ENCODE assay signal across 26 cellular contexts in the genomic region with DNA sequence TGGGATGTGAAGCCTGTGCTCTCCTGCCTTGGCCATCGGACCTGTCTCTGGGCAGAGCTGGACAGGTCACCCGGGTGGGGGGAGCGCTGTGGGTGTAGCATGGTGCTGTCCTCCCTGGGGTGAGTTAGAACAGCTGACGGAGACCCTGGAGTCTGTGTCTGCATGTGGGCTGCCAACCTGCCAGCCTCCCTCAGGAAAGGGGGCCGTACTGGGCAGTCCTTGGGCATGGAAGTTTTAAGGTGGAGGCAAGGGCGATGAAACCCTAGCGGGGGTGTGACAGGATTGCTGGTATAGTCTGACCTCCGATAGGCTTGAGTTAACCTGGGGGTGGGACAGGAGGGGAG. TPM values are rescaled to one million over a fixed set of nuclear protein-coding genes. Genes with fewer than 3 reads are reported as not detected.
DNase-seq lines count a peak whose midpoint lies in the region; ATAC-seq, FAIRE-seq and TF ChIP-seq lines count a peak whose summit lies in the region.
"Had no signal": no experiment of that assay in that cellular context is flagged by ENCODE, and none has a peak within 500 bp of the region (broad histone marks: within the 10 kb centered on the region; RNA-seq: fewer than 3 reads in every experiment).

No MANE protein-coding gene starts in this region.

- FAIRE-seq in kidney (lab: Jason Lieb, UNC), result no peak
- FAIRE-seq: A204.1, keratinocyte had no signal

- TF ChIP-seq POLR2A in gastrocnemius medialis (IDR thresholded peaks at IDR 0.05), result no peak

- TF ChIP-seq CTCF in heart right ventricle (IDR thresholded peaks at IDR 0.05) (no peak), kidney (IDR thresholded peaks at IDR 0.05; ENCODE audit: borderline replicate concordance, extremely low read depth, insufficient read depth) (no peak), gastrocnemius medialis (IDR thresholded peaks at IDR 0.05 in 4 of 5, conservative IDR thresholded peaks at IDR 0.05 in 1 of 5) (no peak), dorsolateral prefrontal cortex (IDR thresholded peaks at IDR 0.05 in 54 of 56, conservative IDR thresholded peaks at IDR 0.05 in 2 of 56; ENCODE audit: low read depth in 1 of 56, partially characterized antibody in 56 of 56) (no peak)

- H3K4me3 ChIP-seq in heart right ventricle (peak overlapping the region; percentile 55 to 78 (median 64)), kidney (ENCODE audit: low read length in 2 of 2) (peak overlapping the region; percentile 38 to 48), gastrocnemius medialis (peak overlapping the region; percentile 39 to 54 (median 44)), urinary bladder (ENCODE audit: low read depth, low read length) (peak overlapping the region; percentile 2), dorsolateral prefrontal cortex (peak overlapping the region in 27 of 59 donors; percentile 9 to 59 (median 41))
- H3K4me3 ChIP-seq: ovary had no signal

- no peak overlapping the region for H3K9ac ChIP-seq in kidney (ENCODE audit: low read length in 2 of 2)
- H3K9ac ChIP-seq: KMS-11 had no signal

- peak overlapping the region; percentile 74 to 93 (median 84) for H3K27ac ChIP-seq in heart right ventricle
- H3K27ac ChIP-seq in kidney (ENCODE audit: low read depth in 2 of 2, low read length in 2 of 2), result no peak overlapping the region
- H3K27ac ChIP-seq in gastrocnemius medialis, result peak overlapping the region in 3 of 4 donors; percentile 16 to 50 (median 41)
- no peak overlapping the region for H3K27ac ChIP-seq in urinary bladder (ENCODE audit: low read depth)
- no peak overlapping the region for H3K27ac ChIP-seq in dorsolateral prefrontal cortex
- H3K27ac ChIP-seq: ascending aorta, KMS-11, ovary, thyroid gland had no signal

- intact Hi-C loops in heart right ventricle (cut with DNase I) (no loop called here), Right ventricle myocardium superior (cut with DNase I) (loop anchor here (10.0 kb wide), 1 partner anchor 68 kb away; no protein-coding TSS in a partner anchor), kidney (cut with DNase I) (no loop called here), gastrocnemius medialis (cut with DNase I; ENCODE audit: low total_unique reads) (no loop called here), dorsolateral prefrontal cortex (cut with DNase I) (loop anchor here in 1 of 2 donors (10.0 kb wide), 1 partner anchor 362 kb away; no protein-coding TSS in a partner anchor)

- in situ Hi-C loops in gastrocnemius medialis (cut with MboI; ENCODE audit: low sequenced_read_pairs in 4 of 4), result no loop called here

- H3K36me3 ChIP-seq in heart right ventricle, result peaks cover 0 to 26% (median 5%) of the 10 kb centered on the region in 9 donors
- H3K36me3 ChIP-seq in kidney (ENCODE audit: control insufficient read depth in 1 of 2, insufficient read depth in 2 of 2, low read length in 2 of 2), result no peaks in the 10 kb centered on the region
- H3K36me3 ChIP-seq in gastrocnemius medialis, result no peaks in the 10 kb centered on the region
- no peaks in the 10 kb centered on the region for H3K36me3 ChIP-seq in urinary bladder (ENCODE audit: insufficient read depth)
- H3K36me3 ChIP-seq: ascending aorta, gastroesophageal sphincter, ovary had no signal

- ATAC-seq in heart right ventricle, result no peak
- ATAC-seq in Right ventricle myocardium superior (ENCODE audit: poor library complexity), result no peak
- no peak for ATAC-seq in gastrocnemius medialis
- no peak for ATAC-seq in GM18519 (IDR thresholded peaks at IDR 0.05; ENCODE audit: low FRiP score, unreplicated experiment)
- ATAC-seq: esophagus mucosa, gastroesophageal sphincter, sciatic nerve had no signal

- H3K9me3 ChIP-seq in heart right ventricle, result no peaks in the 10 kb centered on the region
- no peaks in the 10 kb centered on the region for H3K9me3 ChIP-seq in kidney (ENCODE audit: control insufficient read depth in 1 of 2, low read length in 2 of 2)
- no peaks in the 10 kb centered on the region for H3K9me3 ChIP-seq in gastrocnemius medialis
- H3K9me3 ChIP-seq: ascending aorta, gastroesophageal sphincter, ovary, thyroid gland had no signal

- peaks cover 9 to 90% (median 56%) of the 10 kb centered on the region in 7 donors for H3K27me3 ChIP-seq in heart right ventricle
- H3K27me3 ChIP-seq in gastrocnemius medialis, result peaks cover 37 to 55% (median 48%) of the 10 kb centered on the region in 3 donors
- peaks cover 0 to 94% (median 67%) of the 10 kb centered on the region in 45 donors for H3K27me3 ChIP-seq in dorsolateral prefrontal cortex

- DNase-seq in heart right ventricle (no peak), Right ventricle myocardium superior (no peak), kidney (no peak), gastrocnemius medialis (no peak), dorsolateral prefrontal cortex (no peak), SK-N-DZ (ENCODE audit: low spot score) (no peak)
- DNase-seq: activated naive CD4-positive, alpha-beta T cell treated with anti-CD3 and anti-CD28 coated beads, Interleukin-2, amount 10 ng/mL, durations not matched to agents 7 days and 5 days; activated T-cell treated with anti-CD3 and anti-CD28 coated beads, Interleukin-2, amount 50 U/mL, for 48 hours; cerebellar nuclear complex; DND-41; naive thymus-derived CD8-positive, alpha-beta T cell; NCI-H1694 treated with DMSO at 0.1 percent for 48 hours; NCI-H2171 treated with DMSO at 0.1 percent for 48 hours; NCI-H82; ovary; thyroid gland had no signal

- H3K4me1 ChIP-seq in heart right ventricle (peaks cover 4 to 37% (median 18%) of the 10 kb centered on the region in 9 donors), kidney (ENCODE audit: control insufficient read depth in 1 of 2, insufficient read depth in 1 of 2, low read depth in 1 of 2, low read length in 2 of 2) (peaks cover 0 to 2% of the 10 kb centered on the region in 2 donors), gastrocnemius medialis (peaks cover 0 to 4% of the 10 kb centered on the region in 2 donors), urinary bladder (ENCODE audit: insufficient read depth) (peaks cover 1% of the 10 kb centered on the region)

- WGBS in heart right ventricle, 2 donors, result 64 to 70% methylated on average over 8 of the region's 8 CpGs
- 80% methylated on average over 8 of the region's 8 CpGs for WGBS in urinary bladder

RNA-seq across cellular contexts. Expression of a gene that starts 2.4 kb away (rescaled TPM):
- total RNA-seq in heart right ventricle (100 to 1,000 TPM in 1 of 10 donors, 10 to 100 TPM in 9; 23.5 to 129 (median 51.9) TPM), Right ventricle myocardium superior (34.3 TPM), kidney (56.7 TPM), gastrocnemius medialis (1 to 10 TPM; 2.9 to 6.5 (median 5.6) TPM), urinary bladder (4.5 TPM), dorsolateral prefrontal cortex (10 to 100 TPM in 46 of 120 experiments, 1 to 10 TPM in 74; 2.1 to 27.7 (median 9.1) TPM)
- polyA plus RNA-seq in heart right ventricle (10 to 100 TPM; 37.2 to 60.0 TPM), kidney (ENCODE audit: insufficient read depth, low read depth, low replicate concordance) (36.5 TPM), urinary bladder (66.0 TPM)
- not detected in 2 replicates for polyA plus RNA-seq in SK-N-DZ (2014; cell fraction: cytosol; rRNA removed)
- not detected in 2 replicates for polyA plus RNA-seq in SK-N-DZ (2014; cell fraction: nucleus; rRNA removed)
- total RNA-seq: HT-29; naive thymus-derived CD8-positive, alpha-beta T cell had no signal
- polyA plus RNA-seq: keratinocyte; naive thymus-derived CD8-positive, alpha-beta T cell had no signal

RNA-seq across cellular contexts. Expression of a gene that starts 11.0 kb away (rescaled TPM):
- total RNA-seq in heart right ventricle (under 1 TPM; 0.11 to 0.86 (median 0.39) TPM), Right ventricle myocardium superior (0.38 TPM), kidney (2.4 TPM), gastrocnemius medialis (under 1 TPM in 3 of 4 donors, not detected in 1; 0.16 to 0.66 (median 0.33) TPM), urinary bladder (0.95 TPM), dorsolateral prefrontal cortex (1 to 10 TPM; 1.4 to 6.3 (median 3.1) TPM)
- polyA plus RNA-seq in heart right ventricle (under 1 TPM; 0.49 to 0.88 TPM), kidney (ENCODE audit: insufficient read depth, low read depth, low replicate concordance) (0.75 TPM), urinary bladder (0.71 TPM)
- 2.3 and 6.6 TPM in 2 replicates for polyA plus RNA-seq in SK-N-DZ (2014; cell fraction: cytosol; rRNA removed)
- 32.8 and 42.2 TPM in 2 replicates for polyA plus RNA-seq in SK-N-DZ (2014; cell fraction: nucleus; rRNA removed)
- total RNA-seq: ascending aorta had no signal

RNA-seq across cellular contexts. Expression of a gene that starts 16.0 kb away (rescaled TPM):
- total RNA-seq in heart right ventricle, result 10 to 100 TPM; 40.8 to 51.0 (median 44.9) TPM
- 10 to 100 TPM; 35.0 to 54.9 TPM for polyA plus RNA-seq in heart right ventricle
- total RNA-seq in Right ventricle myocardium superior, result 34.6 TPM
- 53.8 TPM for total RNA-seq in kidney
- 90.9 TPM for polyA plus RNA-seq in kidney (ENCODE audit: insufficient read depth, low read depth, low replicate concordance)
- total RNA-seq in gastrocnemius medialis, result 10 to 100 TPM in 1 of 4 donors, 1 to 10 TPM in 3; 8.4 to 21.0 (median 8.8) TPM
- total RNA-seq in urinary bladder, result 18.2 TPM
- 69.0 TPM for polyA plus RNA-seq in urinary bladder
- 100 to 1,000 TPM; 105 to 197 (median 137) TPM for total RNA-seq in dorsolateral prefrontal cortex
- polyA plus RNA-seq in SK-N-DZ (2014; cell fraction: cytosol; rRNA removed), result 33.1 and 37.2 TPM in 2 replicates
- 164 and 170 TPM in 2 replicates for polyA plus RNA-seq in SK-N-DZ (2014; cell fraction: nucleus; rRNA removed)

RNA-seq across cellular contexts. Expression of a gene that starts 32.3 kb away (rescaled TPM):
- total RNA-seq in heart right ventricle, result 10 to 100 TPM in 1 of 10 donors, 1 to 10 TPM in 9; 1.8 to 13.1 (median 3.3) TPM
- 1 to 10 TPM; 4.5 to 6.4 TPM for polyA plus RNA-seq in heart right ventricle
- total RNA-seq in Right ventricle myocardium superior, result 6.7 TPM
- 20.2 TPM for total RNA-seq in kidney
- 6.8 TPM for polyA plus RNA-seq in kidney (ENCODE audit: insufficient read depth, low read depth, low replicate concordance)
- 1 to 10 TPM in 3 of 4 donors, under 1 TPM in 1; 0.92 to 7.7 (median 3.5) TPM for total RNA-seq in gastrocnemius medialis
- 7.8 TPM for total RNA-seq in urinary bladder
- 11.6 TPM for polyA plus RNA-seq in urinary bladder
- 10 to 100 TPM in 47 of 120 experiments, 1 to 10 TPM in 73; 3.4 to 22.4 (median 9.0) TPM for total RNA-seq in dorsolateral prefrontal cortex
- 30.3 and 30.4 TPM in 2 replicates for polyA plus RNA-seq in SK-N-DZ (2014; cell fraction: cytosol; rRNA removed)
- polyA plus RNA-seq in SK-N-DZ (2014; cell fraction: nucleus; rRNA removed), result 28.4 and 31.8 TPM in 2 replicates

RNA-seq across cellular contexts. Expression of a gene that starts 32.9 kb away (rescaled TPM):
- total RNA-seq in heart right ventricle (1 to 10 TPM in 1 of 10 donors, under 1 TPM in 9; 0.27 to 1.3 (median 0.42) TPM), Right ventricle myocardium superior (0.75 TPM), kidney (1.2 TPM), gastrocnemius medialis (under 1 TPM; 0.10 to 0.68 (median 0.15) TPM), urinary bladder (1.1 TPM), dorsolateral prefrontal cortex (10 to 100 TPM in 118 of 120 experiments, 1 to 10 TPM in 2; 6.8 to 31.5 (median 21.2) TPM)
- polyA plus RNA-seq in heart right ventricle (under 1 TPM; 0.19 to 0.29 TPM), kidney (ENCODE audit: insufficient read depth, low read depth, low replicate concordance) (0.39 TPM), urinary bladder (0.67 TPM)
- 14.7 and 15.5 TPM in 2 replicates for polyA plus RNA-seq in SK-N-DZ (2014; cell fraction: cytosol; rRNA removed)
- 7.1 and 11.7 TPM in 2 replicates for polyA plus RNA-seq in SK-N-DZ (2014; cell fraction: nucleus; rRNA removed)

Comparison
In these comparisons a context has a peak if more than half of its experiments do, and no peak if none do; other contexts are left out.
1. H3K27ac ChIP-seq: peak in heart right ventricle (10 of 10) and gastrocnemius medialis (3 of 4); none in kidney (0 of 2), urinary bladder (single experiment) and dorsolateral prefrontal cortex (0 of 59).